In genomic region chr12:98561846-98562245, GRCh38 we compare ENCODE assay signal across 28 cellular contexts.
"Had no signal": no experiment of that assay in that cellular context is flagged by ENCODE, and none has a peak within 500 bp of the region (broad histone marks: within the 10 kb centered on the region; RNA-seq: fewer than 3 reads in every experiment).

No MANE protein-coding gene starts in this region.

- ATAC-seq: stimulated activated effector memory CD8-positive, alpha-beta T cell treated with anti-CD3 and anti-CD28 coated beads, Interleukin-12 subunit alpha, Interleukin-12 subunit beta, amount 100 ng/mL, for 72 hours; stimulated activated memory B cell treated with anti-CD40 and anti-IgM and Interleukin-4, amounts not matched to agents 10 μg/mL and 1 μg/mL and 100 μg/mL, for 72 hours; stimulated activated naive CD8-positive, alpha-beta T cell treated with anti-CD3 and anti-CD28 coated beads, Interleukin-15, amount 100 ng/mL, for 72 hours; stimulated activated naive CD8-positive, alpha-beta T cell treated with anti-CD3 and anti-CD28 coated beads, Interleukin-15, Interleukin-2, amounts not matched to agents 100 U/mL and 50 U/mL, for 24 hours; upper lobe of right lung had no signal

- H3K36me3 Mint-ChIP-seq: stimulated activated effector memory CD8-positive, alpha-beta T cell treated with anti-CD3 and anti-CD28 coated beads, Interleukin-12 subunit alpha, Interleukin-12 subunit beta, amount 100 ng/mL, for 72 hours; stimulated activated memory B cell treated with anti-CD40 and anti-IgM and Interleukin-4, amounts not matched to agents 10 μg/mL and 1 μg/mL and 100 μg/mL, for 72 hours; type B pancreatic cell had no signal

- DNase-seq: stimulated activated CD4-positive, alpha-beta T cell treated with anti-CD3 and anti-CD28 coated beads, Interleukin-2, amount 100 ng/mL, for 48 hours; stimulated activated CD4-positive, alpha-beta T cell treated with anti-CD3 and anti-CD28 coated beads, Interleukin-4, amount 100 ng/mL, for 1 hour; stimulated activated CD4-positive, alpha-beta T cell treated with anti-CD3 and anti-CD28 coated beads, Interleukin-4, amount 100 ng/mL, for 24 hours; stimulated activated CD4-positive, alpha-beta T cell treated with anti-CD3 and anti-CD28 coated beads, Interleukin-4, amount 100 ng/mL, for 4 hours; stimulated activated CD8-positive, alpha-beta memory T cell treated with anti-CD3 and anti-CD28 coated beads, Interleukin-4, amount 100 ng/mL, for 48 hours; stimulated activated naive CD4-positive, alpha-beta T cell; stimulated activated naive CD4-positive, alpha-beta T cell treated with Interleukin-2 at 50 U/mL for 16 hours; stimulated activated naive CD8-positive, alpha-beta T cell treated with anti-CD3 and anti-CD28 coated beads, Interleukin-15, amount 100 ng/mL, for 72 hours; stimulated activated naive CD8-positive, alpha-beta T cell treated with anti-CD3 and anti-CD28 coated beads, Interleukin-15, Interleukin-2, amounts not matched to agents 100 U/mL and 50 U/mL, for 24 hours; stomach; substantia nigra; testis; thyroid gland; tibial artery; transverse colon; trophoblast cell; upper lobe of left lung; upper lobe of right lung; uterus had no signal

- H3K27me3 ChIP-seq: stomach, suprapubic skin, testis, thyroid gland, tibial artery, tibial nerve, transverse colon, upper lobe of left lung, upper lobe of right lung, uterus, vagina had no signal

- FAIRE-seq: urothelium cell line had no signal

- H3K27me3 Mint-ChIP-seq: stimulated activated memory B cell treated with anti-CD40 and anti-IgM and Interleukin-4, amounts not matched to agents 10 μg/mL and 1 μg/mL and 100 μg/mL, for 72 hours; stimulated activated naive CD8-positive, alpha-beta T cell treated with anti-CD3 and anti-CD28 coated beads, Interleukin-15, amount 100 ng/mL, for 72 hours; stimulated activated naive CD8-positive, alpha-beta T cell treated with anti-CD3 and anti-CD28 coated beads, Interleukin-15, Interleukin-2, amounts not matched to agents 100 ng/mL and 50 ng/mL, for 24 hours had no signal

- H3K36me3 ChIP-seq: stomach, suprapubic skin, thoracic aorta, thyroid gland, tibial artery, tibial nerve, transverse colon, upper lobe of left lung, upper lobe of right lung, uterus, vagina had no signal

- H3K4me3 Mint-ChIP-seq: stimulated activated effector memory CD8-positive, alpha-beta T cell treated with anti-CD3 and anti-CD28 coated beads, Interleukin-12 subunit alpha, Interleukin-12 subunit beta, amount 100 ng/mL, for 72 hours; stimulated activated memory B cell treated with anti-CD40 and anti-IgM and Interleukin-4, amounts not matched to agents 10 μg/mL and 1 μg/mL and 100 μg/mL, for 72 hours; stimulated activated naive CD8-positive, alpha-beta T cell treated with anti-CD3 and anti-CD28 coated beads, Interleukin-15, amount 100 ng/mL, for 72 hours; stimulated activated naive CD8-positive, alpha-beta T cell treated with anti-CD3 and anti-CD28 coated beads, Interleukin-15, Interleukin-2, amounts not matched to agents 100 ng/mL and 50 ng/mL, for 24 hours; type B pancreatic cell had no signal

- H3K27ac ChIP-seq: stomach, suprapubic skin, testis, thoracic aorta, thyroid gland, tibial artery, tibial nerve, transverse colon, upper lobe of left lung, upper lobe of right lung, uterus, vagina had no signal

- H3K4me1 ChIP-seq: suprapubic skin, testis, thyroid gland, tibial artery, tibial nerve, transverse colon, upper lobe of right lung, uterus, vagina had no signal

- H3K4me3 ChIP-seq: stomach, suprapubic skin, testis, thoracic aorta, thyroid gland, tibial artery, tibial nerve, transverse colon, upper lobe of left lung, upper lobe of right lung, uterus, vagina had no signal

- H3K4me1 Mint-ChIP-seq: stimulated activated effector memory CD8-positive, alpha-beta T cell treated with anti-CD3 and anti-CD28 coated beads, Interleukin-12 subunit alpha, Interleukin-12 subunit beta, amount 100 ng/mL, for 72 hours had no signal

- H3K9me3 ChIP-seq: stomach, suprapubic skin, testis, thoracic aorta, thyroid gland, tibial nerve, transverse colon, upper lobe of left lung, upper lobe of right lung, uterus, vagina had no signal

- H3K27ac Mint-ChIP-seq: stimulated activated effector memory CD8-positive, alpha-beta T cell treated with anti-CD3 and anti-CD28 coated beads, Interleukin-12 subunit alpha, Interleukin-12 subunit beta, amount 100 ng/mL, for 72 hours; stimulated activated memory B cell treated with anti-CD40 and anti-IgM and Interleukin-4, amounts not matched to agents 10 μg/mL and 1 μg/mL and 100 μg/mL, for 72 hours; stimulated activated naive CD8-positive, alpha-beta T cell treated with anti-CD3 and anti-CD28 coated beads, Interleukin-15, Interleukin-2, amounts not matched to agents 100 ng/mL and 50 ng/mL, for 24 hours; type B pancreatic cell had no signal

- H3K9me3 Mint-ChIP-seq: stimulated activated effector memory CD8-positive, alpha-beta T cell treated with anti-CD3 and anti-CD28 coated beads, Interleukin-12 subunit alpha, Interleukin-12 subunit beta, amount 100 ng/mL, for 72 hours; stimulated activated memory B cell treated with anti-CD40 and anti-IgM and Interleukin-4, amounts not matched to agents 10 μg/mL and 1 μg/mL and 100 μg/mL, for 72 hours; stimulated activated naive CD8-positive, alpha-beta T cell treated with anti-CD3 and anti-CD28 coated beads, Interleukin-15, amount 100 ng/mL, for 72 hours; stimulated activated naive CD8-positive, alpha-beta T cell treated with anti-CD3 and anti-CD28 coated beads, Interleukin-15, Interleukin-2, amounts not matched to agents 100 ng/mL and 50 ng/mL, for 24 hours had no signal
